In the genomic region with DNA sequence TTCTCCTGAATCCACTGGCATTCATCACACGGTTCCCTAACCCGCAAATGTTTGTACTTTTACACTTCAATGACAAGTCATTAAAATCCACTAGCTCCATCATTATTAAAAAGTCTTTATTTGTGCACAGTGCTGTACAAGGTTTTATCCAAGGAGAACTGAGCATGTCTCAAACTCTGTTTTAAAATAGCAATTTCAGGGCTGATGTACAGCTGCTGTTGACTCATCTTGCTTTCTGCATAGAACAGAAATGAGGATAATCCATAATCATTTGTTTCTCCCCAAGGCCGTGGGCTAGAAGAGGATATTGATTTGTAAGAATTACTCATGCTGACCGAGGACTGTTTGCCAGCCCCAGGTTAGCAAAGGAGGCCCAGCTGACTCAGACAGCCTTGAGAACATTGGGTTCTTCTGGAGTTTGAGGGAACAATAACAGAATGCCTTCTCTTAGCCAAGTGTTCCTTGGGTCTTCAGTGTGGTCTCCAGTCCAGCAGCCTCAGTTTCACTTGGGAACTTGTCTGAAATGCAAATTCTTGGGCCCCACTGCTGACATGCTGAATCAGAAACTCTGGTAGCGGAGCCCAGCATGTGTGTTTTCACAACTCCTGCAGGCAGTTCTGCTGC, we compare ENCODE assay signal across 15 cellular contexts.
A peak's percentile ranks its signal among the peaks of the same experiment; 100 is the strongest.
DNase-seq lines count a peak whose midpoint lies in the region; ATAC-seq, FAIRE-seq and TF ChIP-seq lines count a peak whose summit lies in the region.
"Had no signal": no experiment of that assay in that cellular context is flagged by ENCODE, and none has a peak within 500 bp of the region (broad histone marks: within the 10 kb centered on the region; RNA-seq: fewer than 3 reads in every experiment).

No MANE protein-coding gene starts in this region.

- no TSS peak for BruUV-seq in K562 (replicated peaks; lab: Mats Ljungman, UMichigan)

- no peak overlapping the region for H3K4me2 ChIP-seq in K562 (ENCODE audit: insufficient read depth, low read length)

- no peaks in the 10 kb centered on the region for H4K20me1 ChIP-seq in K562 (replicated peaks; ENCODE audit: control insufficient read depth, insufficient read depth, low read length)

- CTCF ChIA-PET in K562 (lab: Yijun Ruan, JAX; ENCODE audit: low intra/inter-chr PET ratio) = no interaction called here

- peaks cover 0 to 11% of the 10 kb centered on the region in 2 experiments; a peak in 1 of 5 replicates for H3K27me3 ChIP-seq in K562 (ENCODE audit: control insufficient read depth in 2 of 2, insufficient read depth in 2 of 2, low read length in 2 of 2)
- no peaks in the 10 kb centered on the region for H3K27me3 ChIP-seq in BE2C
- H3K27me3 ChIP-seq: SJCRH30 had no signal

- in situ Hi-C loops in K562 (cut with MboI) = loop anchor here (25.0 kb wide), 1 partner anchor 1052 kb away; a partner anchor contains a TSS

- no peaks in the 10 kb centered on the region for H3K4me1 ChIP-seq in K562 (replicated peaks in 1 of 2; ENCODE audit: control insufficient read depth in 2 of 2, insufficient read depth in 2 of 2, low read length in 2 of 2)
- H3K4me1 ChIP-seq in BE2C = no peaks in the 10 kb centered on the region
- H3K4me1 ChIP-seq: SJCRH30 had no signal

- H2AFZ ChIP-seq in K562 (ENCODE audit: low read depth, low read length) = peak overlapping the region; percentile 14; the same call in 1 of the 2 replicates

- H3K9ac ChIP-seq in K562 (ENCODE audit: insufficient read depth in 1 of 2, low read depth in 2 of 2, low read length in 2 of 2) = no peak overlapping the region

- no peaks in the 10 kb centered on the region for H3K9me1 ChIP-seq in K562 (ENCODE audit: control insufficient read depth, insufficient read depth, low read length)

- no peak for TF ChIP-seq CTCF in K562 (IDR thresholded peaks at IDR 0.05 in 2 of 3, conservative IDR thresholded peaks at IDR 0.05 in 1 of 3; ENCODE audit: insufficient read depth in 2 of 3, low read depth in 1 of 3, low read length in 3 of 3)
- no peak for TF ChIP-seq CTCF in foreskin fibroblast (IDR thresholded peaks at IDR 0.05; ENCODE audit: low read depth, low read length)
- no peak for TF ChIP-seq CTCF in BE2C (IDR thresholded peaks at IDR 0.05; ENCODE audit: low read depth, low read length)

- no peaks in the 10 kb centered on the region for H3K36me3 ChIP-seq in K562 (ENCODE audit: control insufficient read depth, insufficient read depth, low read length)
- no peaks in the 10 kb centered on the region for H3K36me3 ChIP-seq in BE2C
- H3K36me3 ChIP-seq: SJCRH30 had no signal

- TF ChIP-seq RAD21 in K562 (CRISPR knock-in tag; conservative IDR thresholded peaks at IDR 0.05 in 1 of 2, IDR thresholded peaks at IDR 0.05 in 1 of 2) = no peak

- intact Hi-C loops in K562 (cut with micrococcal nuclease) (no loop called here), left ventricle myocardium superior (cut with micrococcal nuclease) (no loop called here)

- no peak for FAIRE-seq in K562 (lab: Jason Lieb, UNC)
- FAIRE-seq: colon had no signal

- no peak overlapping the region for H3K4me3 ChIP-seq in K562
- no peak overlapping the region for H3K4me3 ChIP-seq in foreskin fibroblast (ENCODE audit: low read depth in 1 of 2, low read length in 2 of 2)
- no peak overlapping the region for H3K4me3 ChIP-seq in BE2C (ENCODE audit: low read depth, low read length)
- H3K4me3 ChIP-seq: SJCRH30 had no signal

- no peak for TF ChIP-seq POLR2A in K562 (conservative IDR thresholded peaks at IDR 0.05)

- H3K9me3 ChIP-seq in K562 (replicated peaks; ENCODE audit: control insufficient read depth, insufficient read depth, low read depth, low read length) = no peaks in the 10 kb centered on the region
- H3K9me3 ChIP-seq in BE2C = 0 out of 2 replicates have a peak, but pooled peaks cover 3% of the 10 kb centered on the region
- H3K9me3 ChIP-seq: SJCRH30 had no signal

- DNase-seq in HT1080 (ENCODE audit: low read depth) (peak; percentile 59), K562 (ENCODE audit: extremely low read depth in 1 of 4, low spot score in 3 of 4) (no peak), foreskin fibroblast (peak; percentile 94), retina (peak; percentile 43), BE2C (no peak), left ventricle myocardium superior (no peak)
- no peak for DNase-seq in stimulated activated naive CD4-positive, alpha-beta T cell (lab: John Stamatoyannopoulos, UW)
- no peak for DNase-seq in activated CD4-positive, alpha-beta T cell treated with anti-CD3 and anti-CD28 coated beads, Interleukin-2, amount 50 U/mL, for 1 hour
- DNase-seq: activated B cell treated with CpG ODN at 0.5 μM for 24 hours; activated T-cell treated with anti-CD3 and anti-CD28 coated beads, Interleukin-2, amount 50 U/mL, for 48 hours; SJCRH30; stimulated activated CD4-positive, alpha-beta T cell treated with anti-CD3 and anti-CD28 coated beads, Interleukin-2, amount 100 ng/mL, for 48 hours; stimulated activated naive B cell treated with anti-CD40 and anti-IgM and Interleukin-4, amounts not matched to agents 10 μg/mL and 1 μg/mL and 100 μg/mL, for 72 hours had no signal

- no peak for TF ChIP-seq EP300 in K562 (IDR thresholded peaks at IDR 0.05; ENCODE audit: low read length)

- ATAC-seq in K562 (no peak), left ventricle myocardium superior (no peak)
- ATAC-seq: stimulated activated naive B cell treated with anti-CD40 and anti-IgM and Interleukin-4, amounts not matched to agents 10 μg/mL and 1 μg/mL and 100 μg/mL, for 72 hours had no signal

- 13% methylated on average over 5 of the region's 5 CpGs for WGBS in K562 (ENCODE audit: insufficient coverage, low coverage, missing lambda C conversion rate)

- H3K79me2 ChIP-seq in K562 (ENCODE audit: control insufficient read depth, insufficient read depth, low read length) = no peaks in the 10 kb centered on the region

- no peak overlapping the region for H3K27ac ChIP-seq in K562 (ENCODE audit: extremely low read depth, low read depth, low read length)
- H3K27ac ChIP-seq: C4-2B, SJCRH30 had no signal

- POLR2A ChIA-PET in K562 (lab: Yijun Ruan, JAX) = interaction anchor here (1.4 kb wide), 1 partner anchor 8 kb away, joined by 4 read pairs; no protein-coding TSS in a partner anchor

TF ChIP-seq in K562, 482 proteins besides CTCF, POLR2A, EP300 and RAD21 (continues in another document):
- TF ChIP-seq, protein P1, sequence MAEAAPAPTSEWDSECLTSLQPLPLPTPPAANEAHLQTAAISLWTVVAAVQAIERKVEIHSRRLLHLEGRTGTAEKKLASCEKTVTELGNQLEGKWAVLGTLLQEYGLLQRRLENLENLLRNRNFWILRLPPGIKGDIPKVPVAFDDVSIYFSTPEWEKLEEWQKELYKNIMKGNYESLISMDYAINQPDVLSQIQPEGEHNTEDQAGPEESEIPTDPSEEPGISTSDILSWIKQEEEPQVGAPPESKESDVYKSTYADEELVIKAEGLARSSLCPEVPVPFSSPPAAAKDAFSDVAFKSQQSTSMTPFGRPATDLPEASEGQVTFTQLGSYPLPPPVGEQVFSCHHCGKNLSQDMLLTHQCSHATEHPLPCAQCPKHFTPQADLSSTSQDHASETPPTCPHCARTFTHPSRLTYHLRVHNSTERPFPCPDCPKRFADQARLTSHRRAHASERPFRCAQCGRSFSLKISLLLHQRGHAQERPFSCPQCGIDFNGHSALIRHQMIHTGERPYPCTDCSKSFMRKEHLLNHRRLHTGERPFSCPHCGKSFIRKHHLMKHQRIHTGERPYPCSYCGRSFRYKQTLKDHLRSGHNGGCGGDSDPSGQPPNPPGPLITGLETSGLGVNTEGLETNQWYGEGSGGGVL (CRISPR knock-in tag; IDR thresholded peaks at IDR 0.05) = no peak
- TF ChIP-seq, protein P2, sequence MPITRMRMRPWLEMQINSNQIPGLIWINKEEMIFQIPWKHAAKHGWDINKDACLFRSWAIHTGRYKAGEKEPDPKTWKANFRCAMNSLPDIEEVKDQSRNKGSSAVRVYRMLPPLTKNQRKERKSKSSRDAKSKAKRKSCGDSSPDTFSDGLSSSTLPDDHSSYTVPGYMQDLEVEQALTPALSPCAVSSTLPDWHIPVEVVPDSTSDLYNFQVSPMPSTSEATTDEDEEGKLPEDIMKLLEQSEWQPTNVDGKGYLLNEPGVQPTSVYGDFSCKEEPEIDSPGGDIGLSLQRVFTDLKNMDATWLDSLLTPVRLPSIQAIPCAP (CRISPR knock-in tag; IDR thresholded peaks at IDR 0.05; ENCODE audit: borderline replicate concordance) = no peak
- TF ChIP-seq EP400 (IDR thresholded peaks at IDR 0.05) = no peak
- no peak for TF ChIP-seq GATA2 (CRISPR knock-in tag; IDR thresholded peaks at IDR 0.05)
- TF ChIP-seq, protein P3, sequence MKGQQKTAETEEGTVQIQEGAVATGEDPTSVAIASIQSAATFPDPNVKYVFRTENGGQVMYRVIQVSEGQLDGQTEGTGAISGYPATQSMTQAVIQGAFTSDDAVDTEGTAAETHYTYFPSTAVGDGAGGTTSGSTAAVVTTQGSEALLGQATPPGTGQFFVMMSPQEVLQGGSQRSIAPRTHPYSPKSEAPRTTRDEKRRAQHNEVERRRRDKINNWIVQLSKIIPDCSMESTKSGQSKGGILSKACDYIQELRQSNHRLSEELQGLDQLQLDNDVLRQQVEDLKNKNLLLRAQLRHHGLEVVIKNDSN (CRISPR knock-in tag; IDR thresholded peaks at IDR 0.05) = no peak
- TF ChIP-seq, protein P4, sequence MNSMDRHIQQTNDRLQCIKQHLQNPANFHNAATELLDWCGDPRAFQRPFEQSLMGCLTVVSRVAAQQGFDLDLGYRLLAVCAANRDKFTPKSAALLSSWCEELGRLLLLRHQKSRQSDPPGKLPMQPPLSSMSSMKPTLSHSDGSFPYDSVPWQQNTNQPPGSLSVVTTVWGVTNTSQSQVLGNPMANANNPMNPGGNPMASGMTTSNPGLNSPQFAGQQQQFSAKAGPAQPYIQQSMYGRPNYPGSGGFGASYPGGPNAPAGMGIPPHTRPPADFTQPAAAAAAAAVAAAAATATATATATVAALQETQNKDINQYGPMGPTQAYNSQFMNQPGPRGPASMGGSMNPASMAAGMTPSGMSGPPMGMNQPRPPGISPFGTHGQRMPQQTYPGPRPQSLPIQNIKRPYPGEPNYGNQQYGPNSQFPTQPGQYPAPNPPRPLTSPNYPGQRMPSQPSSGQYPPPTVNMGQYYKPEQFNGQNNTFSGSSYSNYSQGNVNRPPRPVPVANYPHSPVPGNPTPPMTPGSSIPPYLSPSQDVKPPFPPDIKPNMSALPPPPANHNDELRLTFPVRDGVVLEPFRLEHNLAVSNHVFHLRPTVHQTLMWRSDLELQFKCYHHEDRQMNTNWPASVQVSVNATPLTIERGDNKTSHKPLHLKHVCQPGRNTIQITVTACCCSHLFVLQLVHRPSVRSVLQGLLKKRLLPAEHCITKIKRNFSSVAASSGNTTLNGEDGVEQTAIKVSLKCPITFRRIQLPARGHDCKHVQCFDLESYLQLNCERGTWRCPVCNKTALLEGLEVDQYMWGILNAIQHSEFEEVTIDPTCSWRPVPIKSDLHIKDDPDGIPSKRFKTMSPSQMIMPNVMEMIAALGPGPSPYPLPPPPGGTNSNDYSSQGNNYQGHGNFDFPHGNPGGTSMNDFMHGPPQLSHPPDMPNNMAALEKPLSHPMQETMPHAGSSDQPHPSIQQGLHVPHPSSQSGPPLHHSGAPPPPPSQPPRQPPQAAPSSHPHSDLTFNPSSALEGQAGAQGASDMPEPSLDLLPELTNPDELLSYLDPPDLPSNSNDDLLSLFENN (IDR thresholded peaks at IDR 0.05; ENCODE audit: low read depth in 2 of 2, low read length in 2 of 2) = no peak
- TF ChIP-seq BRD4 (IDR thresholded peaks at IDR 0.05) = no peak
- no peak for TF ChIP-seq NFE2 (IDR thresholded peaks at IDR 0.05; ENCODE audit: low read depth)
- TF ChIP-seq DPF2 (IDR thresholded peaks at IDR 0.05) = no peak
- no peak for TF ChIP-seq HLTF (IDR thresholded peaks at IDR 0.05)

Comparison
In these comparisons a context has a peak if more than half of its experiments do, and no peak if none do; other contexts are left out.
1. DNase-seq: peak in HT1080 (single experiment), foreskin fibroblast (2 of 2) and retina (single experiment); none in K562 (0 of 4), stimulated activated naive CD4-positive, alpha-beta T cell (0 of 6), activated CD4-positive, alpha-beta T cell treated with anti-CD3 and anti-CD28 coated beads, Interleukin-2, amount 50 U/mL, for 1 hour (single experiment), BE2C (single experiment) and left ventricle myocardium superior (single experiment).